In the genomic region with DNA sequence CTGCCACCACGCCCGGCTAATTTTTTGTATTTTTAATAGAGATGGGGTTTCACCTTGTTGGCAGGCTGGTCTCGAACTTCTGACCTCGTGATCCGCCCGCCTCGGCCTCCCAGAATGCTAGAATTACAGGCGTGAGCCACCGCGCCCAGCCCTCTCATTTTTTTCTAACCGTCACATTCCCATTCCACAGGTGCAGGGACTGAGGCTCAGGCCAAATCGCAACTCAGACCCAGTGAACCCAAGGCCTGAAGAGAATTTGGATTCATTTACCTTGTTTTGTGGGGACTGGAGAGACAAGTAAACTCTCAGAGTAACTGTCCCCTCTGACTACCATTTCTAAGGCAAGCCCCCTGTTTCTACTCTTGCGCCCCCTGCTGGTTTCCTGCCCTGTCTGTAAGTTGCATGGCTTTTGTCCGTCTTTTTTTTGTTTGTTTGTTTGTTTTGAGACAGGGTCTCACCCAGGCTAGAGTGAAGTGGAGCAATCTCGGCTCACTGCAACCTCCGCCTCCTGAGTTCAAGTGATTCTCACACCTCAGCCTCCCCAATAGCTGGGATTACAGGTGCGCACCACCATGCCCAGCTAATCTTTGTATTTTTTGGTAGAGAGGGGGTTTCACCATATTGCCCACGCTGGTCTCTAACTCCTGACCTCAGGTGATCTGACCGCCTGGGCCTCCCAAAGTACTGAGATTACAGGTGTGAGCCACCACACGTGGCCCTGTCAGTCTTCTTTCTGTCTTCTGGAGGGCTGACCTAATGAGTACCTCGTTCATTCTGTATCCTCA, we compare ENCODE assay signal across 8 cellular contexts. TPM values are rescaled to one million over a fixed set of nuclear protein-coding genes. Genes with fewer than 3 reads are reported as not detected.
A peak's percentile ranks its signal among the peaks of the same experiment; 100 is the strongest.
DNase-seq lines count a peak whose midpoint lies in the region; ATAC-seq and TF ChIP-seq lines count a peak whose summit lies in the region.

No MANE protein-coding gene starts in this region.

- H3K36me3 ChIP-seq in suprapubic skin = no peaks in the 10 kb centered on the region

- peak; percentile 82 for TF ChIP-seq CTCF in GM12874 (IDR thresholded peaks at IDR 0.05; ENCODE audit: insufficient read depth, low read depth, low read length)
- peak; percentile 57 for TF ChIP-seq CTCF in natural killer cell (IDR thresholded peaks at IDR 0.05)
- peak; percentile 43 to 61 for TF ChIP-seq CTCF in suprapubic skin (IDR thresholded peaks at IDR 0.05)

- POLR2A ChIA-PET in activated CD4-positive, alpha-beta memory T cell treated with anti-CD3 and anti-CD28 coated beads for 36 hours (lab: Charles Lee) = no interaction called here

- no peaks in the 10 kb centered on the region for H3K27me3 ChIP-seq in suprapubic skin

- no peak overlapping the region for H3K27ac ChIP-seq in suprapubic skin

- CTCF ChIA-PET in activated CD4-positive, alpha-beta memory T cell treated with anti-CD3 and anti-CD28 coated beads for 36 hours (lab: Charles Lee) = interaction anchor here (0.9 to 2.5 kb wide), 12 partner anchors 10 to 219 kb away, joined by 3 to 11 read pairs (median 4); a partner anchor contains a TSS

- H3K27me3 Mint-ChIP-seq in activated CD4-positive, alpha-beta memory T cell treated with anti-CD3 and anti-CD28 coated beads for 36 hours = no peaks in the 10 kb centered on the region
- no peaks in the 10 kb centered on the region for H3K27me3 Mint-ChIP-seq in natural killer cell (ENCODE audit: low read depth in 2 of 2)

- H3K4me3 Mint-ChIP-seq in activated CD4-positive, alpha-beta memory T cell treated with anti-CD3 and anti-CD28 coated beads for 36 hours = peak overlapping the region; percentile 43
- peak overlapping the region; percentile 82 for H3K4me3 Mint-ChIP-seq in natural killer cell

- H3K9me3 Mint-ChIP-seq in activated CD4-positive, alpha-beta memory T cell treated with anti-CD3 and anti-CD28 coated beads for 36 hours = no peaks in the 10 kb centered on the region
- H3K9me3 Mint-ChIP-seq in natural killer cell = no peaks in the 10 kb centered on the region

- intact Hi-C loops in activated CD4-positive, alpha-beta memory T cell treated with anti-CD3 and anti-CD28 coated beads for 36 hours (cut with micrococcal nuclease) = loop anchor here (5.0 to 10.0 kb wide), 4 partner anchors 39 to 224 kb away; a partner anchor contains a TSS
- intact Hi-C loops in natural killer cell (cut with micrococcal nuclease) = no loop called here

- no peak for ATAC-seq in natural killer cell
- ATAC-seq in GM21529 (IDR thresholded peaks at IDR 0.05; ENCODE audit: unreplicated experiment) = no peak
- no peak for ATAC-seq in HG02763 (IDR thresholded peaks at IDR 0.05; ENCODE audit: unreplicated experiment)

- no peak for TF ChIP-seq POLR2A in suprapubic skin (IDR thresholded peaks at IDR 0.05)

- H3K36me3 Mint-ChIP-seq in activated CD4-positive, alpha-beta memory T cell treated with anti-CD3 and anti-CD28 coated beads for 36 hours = peaks cover 11% of the 10 kb centered on the region
- no peaks in the 10 kb centered on the region for H3K36me3 Mint-ChIP-seq in natural killer cell

- no peak overlapping the region for H3K4me3 ChIP-seq in suprapubic skin

- H3K27ac Mint-ChIP-seq in activated CD4-positive, alpha-beta memory T cell treated with anti-CD3 and anti-CD28 coated beads for 36 hours = no peak overlapping the region
- H3K27ac Mint-ChIP-seq in natural killer cell = peak overlapping the region; percentile 58 to 73

- H3K4me1 ChIP-seq in suprapubic skin = peaks cover 27% of the 10 kb centered on the region

- peak; percentile 46 to 51 for DNase-seq in NCI-H1930 (lab: John Stamatoyannopoulos, UW)
- peak; percentile 84 for DNase-seq in activated CD4-positive, alpha-beta memory T cell treated with anti-CD3 and anti-CD28 coated beads for 36 hours
- peak; percentile 78 for DNase-seq in ecto neural progenitor cell (ENCODE audit: low spot score)
- DNase-seq in natural killer cell = peak; percentile 67
- no peak for DNase-seq in suprapubic skin (ENCODE audit: low spot score in 2 of 2)

- peaks cover 33% of the 10 kb centered on the region for H3K4me1 Mint-ChIP-seq in activated CD4-positive, alpha-beta memory T cell treated with anti-CD3 and anti-CD28 coated beads for 36 hours (ENCODE audit: low read depth)
- H3K4me1 Mint-ChIP-seq in natural killer cell = peaks cover 20 to 33% of the 10 kb centered on the region in 2 donors

- WGBS in suprapubic skin = 87% methylated on average over 21 of the region's 21 CpGs

- no peaks in the 10 kb centered on the region for H3K9me3 ChIP-seq in suprapubic skin

- no peak for TF ChIP-seq EP300 in suprapubic skin (IDR thresholded peaks at IDR 0.05)

RNA-seq across cellular contexts. Expression of a gene that starts 2.3 kb away (rescaled TPM):
- total RNA-seq in activated CD4-positive, alpha-beta memory T cell treated with anti-CD3 and anti-CD28 coated beads for 36 hours = 10 to 100 TPM; 52.6 to 59.3 TPM
- total RNA-seq in natural killer cell (100 to 1,000 TPM; 125 to 152 (median 125) TPM), suprapubic skin (10 to 100 TPM; 73.2 to 87.6 (median 81.1) TPM)

RNA-seq across cellular contexts. Expression of a gene that starts 2.7 kb away (rescaled TPM):
- 10 to 100 TPM; 11.4 to 12.3 TPM for total RNA-seq in activated CD4-positive, alpha-beta memory T cell treated with anti-CD3 and anti-CD28 coated beads for 36 hours
- total RNA-seq in natural killer cell (10 to 100 TPM; 19.1 to 23.3 (median 19.8) TPM), suprapubic skin (10 to 100 TPM in 1 of 4 donors, 1 to 10 TPM in 3; 7.1 to 15.2 (median 7.8) TPM)

RNA-seq across cellular contexts. Expression of a gene that starts 31.6 kb away (rescaled TPM):
- 10 to 100 TPM; 78.8 to 84.4 TPM for total RNA-seq in activated CD4-positive, alpha-beta memory T cell treated with anti-CD3 and anti-CD28 coated beads for 36 hours
- total RNA-seq in natural killer cell = 100 to 1,000 TPM; 179 to 216 (median 203) TPM
- total RNA-seq in suprapubic skin = 100 to 1,000 TPM in 1 of 4 donors, 10 to 100 TPM in 3; 51.5 to 136 (median 61.2) TPM

RNA-seq across cellular contexts. Expression of a gene that starts 39.9 kb away (rescaled TPM):
- 100 to 1,000 TPM; 202 to 205 TPM for total RNA-seq in activated CD4-positive, alpha-beta memory T cell treated with anti-CD3 and anti-CD28 coated beads for 36 hours
- total RNA-seq in natural killer cell (10 to 100 TPM; 11.2 to 23.1 (median 18.9) TPM), suprapubic skin (100 to 1,000 TPM in 3 of 4 donors, 10 to 100 TPM in 1; 79.4 to 191 (median 131) TPM)

Comparison
In these comparisons a context has a peak if more than half of its experiments do, and no peak if none do; other contexts are left out.
1. DNase-seq: peak in NCI-H1930 (2 of 2), activated CD4-positive, alpha-beta memory T cell treated with anti-CD3 and anti-CD28 coated beads for 36 hours (single experiment), ecto neural progenitor cell (single experiment) and natural killer cell (single experiment); none in suprapubic skin (0 of 2).
2. Peak in every context shown above with its lines, with median percentiles within 50 percentile points of each other: CTCF ChIP-seq.